32 cellular contexts compared by ENCODE assay signal in the genomic region with DNA sequence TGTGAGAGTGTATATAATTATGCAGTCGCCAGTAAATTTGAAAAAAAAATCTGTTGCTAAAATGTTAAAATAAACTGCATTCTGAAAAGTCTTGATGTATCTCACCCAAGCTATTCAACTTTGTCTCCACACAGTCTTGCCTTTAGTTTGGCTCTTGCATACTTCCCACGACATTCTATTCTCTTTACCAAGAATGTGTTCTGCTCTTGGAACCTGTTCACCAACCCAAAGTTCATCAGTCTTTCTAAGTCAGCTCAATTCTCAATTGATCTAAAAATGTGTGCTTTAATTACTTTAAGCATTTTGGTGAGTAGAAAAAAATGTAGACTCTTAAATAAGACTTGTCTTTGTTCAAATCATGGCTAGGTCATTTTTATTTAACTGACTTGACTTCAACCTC.
"Had no signal": no experiment of that assay in that cellular context is flagged by ENCODE, and none has a peak within 500 bp of the region (broad histone marks: within the 10 kb centered on the region; RNA-seq: fewer than 3 reads in every experiment).

No MANE protein-coding gene starts in this region.

- H3K4me3 Mint-ChIP-seq: activated CD8-positive, alpha-beta T cell treated with anti-CD3 and anti-CD28 coated beads for 36 hours; activated naive CD8-positive, alpha-beta T cell; activated T-cell treated with anti-CD3 and anti-CD28 coated beads, Interleukin-2, amount 50 U/mL, for 4 hours; activated T-helper 17 cell treated with anti-CD3 and anti-CD28 coated beads, Interleukin-2, amount 50 U/mL, for 72 hours; brain; dendritic cell treated with granulocyte-macrophage colony-stimulating factor and Interleukin-4, amounts not matched to agents 40 ng/mL and 50 ng/mL, for 4 days; effector memory CD8-positive, alpha-beta T cell had no signal

- H3K4me1 ChIP-seq: breast epithelium, esophagus squamous epithelium, heart left ventricle had no signal

- H3K27ac ChIP-seq: breast epithelium, cardiac muscle cell, coronary artery, dorsolateral prefrontal cortex, esophagus squamous epithelium had no signal

- FAIRE-seq: frontal cortex had no signal

- H3K4me3 ChIP-seq: breast epithelium, cardiac muscle cell, coronary artery, dorsolateral prefrontal cortex, esophagus squamous epithelium, heart left ventricle had no signal

- H3K27me3 Mint-ChIP-seq: activated CD8-positive, alpha-beta T cell treated with anti-CD3 and anti-CD28 coated beads for 36 hours; activated naive CD8-positive, alpha-beta T cell; activated T-helper 17 cell treated with anti-CD3 and anti-CD28 coated beads, Interleukin-2, amount 50 U/mL, for 72 hours had no signal

- H3K9me3 ChIP-seq: breast epithelium, esophagus squamous epithelium had no signal

- H3K4me1 Mint-ChIP-seq: activated T-helper 17 cell treated with anti-CD3 and anti-CD28 coated beads, Interleukin-2, amount 50 U/mL, for 72 hours had no signal

- DNase-seq: activated CD4-positive, alpha-beta T cell treated with anti-CD3 and anti-CD28 coated beads for 4 hours; activated CD4-positive, alpha-beta T cell treated with anti-CD3 and anti-CD28 coated beads, Interleukin-2, amount 50 U/mL, for 1 hour; activated CD4-positive, alpha-beta T cell treated with anti-CD3 and anti-CD28 coated beads, Interleukin-2, amount 50 U/mL, for 48 hours; activated CD4-positive, CD25-positive, alpha-beta regulatory T cell; activated CD4-positive, CD25-positive, alpha-beta regulatory T cell treated with anti-CD3 and anti-CD28 coated beads, Interleukin-2, amount 50 U/mL, for 72 hours; activated CD8-positive, alpha-beta memory T cell treated with anti-CD3 and anti-CD28 coated beads for 24 hours; activated CD8-positive, alpha-beta T cell treated with anti-CD3 and anti-CD28 coated beads for 36 hours; activated effector memory CD4-positive, alpha-beta T cell treated with Interleukin-2 at 50 U/mL for 16 hours; activated gamma-delta T cell treated with Interleukin-2 at 50 U/mL for 16 hours; activated naive CD4-positive, alpha-beta T cell treated with anti-CD3 and anti-CD28 coated beads, Interleukin-2, amount 50 U/mL, for 16 hours; activated naive CD4-positive, alpha-beta T cell treated with Interleukin-2 at 50 U/mL for 16 hours; activated T-cell treated with anti-CD3 and anti-CD28 coated beads, Interleukin-2, amount 50 U/mL, for 4 hours; amniotic stem cell; anterior cingulate cortex; central memory CD4-positive, alpha-beta T cell; cerebellar nuclear complex; dorsolateral prefrontal cortex; effector memory CD8-positive, alpha-beta T cell; erythroblast; esophagus squamous epithelium; foreskin fibroblast; glutamatergic neuron; heart left ventricle; T-helper 2 cell had no signal

- H3K27me3 ChIP-seq: breast epithelium, cardiac muscle cell, dorsolateral prefrontal cortex, esophagus squamous epithelium, heart left ventricle had no signal

- H3K27ac Mint-ChIP-seq: activated CD8-positive, alpha-beta T cell treated with anti-CD3 and anti-CD28 coated beads for 36 hours; activated naive CD8-positive, alpha-beta T cell; activated T-helper 17 cell treated with anti-CD3 and anti-CD28 coated beads, Interleukin-2, amount 50 U/mL, for 72 hours; brain; dendritic cell treated with granulocyte-macrophage colony-stimulating factor and Interleukin-4, amounts not matched to agents 40 ng/mL and 50 ng/mL, for 4 days; effector memory CD8-positive, alpha-beta T cell had no signal

- ATAC-seq: activated CD8-positive, alpha-beta T cell treated with anti-CD3 and anti-CD28 coated beads for 36 hours; activated T-cell treated with anti-CD3 and anti-CD28 coated beads, Interleukin-2, amount 50 U/mL, for 4 hours; activated T-helper 17 cell treated with anti-CD3 and anti-CD28 coated beads, Interleukin-2, amount 50 U/mL, for 72 hours; effector memory CD8-positive, alpha-beta T cell; heart left ventricle had no signal

- H3K36me3 ChIP-seq: breast epithelium, cardiac muscle cell, esophagus squamous epithelium, heart left ventricle had no signal
